8 cellular contexts compared by ENCODE assay signal in the genomic region with DNA sequence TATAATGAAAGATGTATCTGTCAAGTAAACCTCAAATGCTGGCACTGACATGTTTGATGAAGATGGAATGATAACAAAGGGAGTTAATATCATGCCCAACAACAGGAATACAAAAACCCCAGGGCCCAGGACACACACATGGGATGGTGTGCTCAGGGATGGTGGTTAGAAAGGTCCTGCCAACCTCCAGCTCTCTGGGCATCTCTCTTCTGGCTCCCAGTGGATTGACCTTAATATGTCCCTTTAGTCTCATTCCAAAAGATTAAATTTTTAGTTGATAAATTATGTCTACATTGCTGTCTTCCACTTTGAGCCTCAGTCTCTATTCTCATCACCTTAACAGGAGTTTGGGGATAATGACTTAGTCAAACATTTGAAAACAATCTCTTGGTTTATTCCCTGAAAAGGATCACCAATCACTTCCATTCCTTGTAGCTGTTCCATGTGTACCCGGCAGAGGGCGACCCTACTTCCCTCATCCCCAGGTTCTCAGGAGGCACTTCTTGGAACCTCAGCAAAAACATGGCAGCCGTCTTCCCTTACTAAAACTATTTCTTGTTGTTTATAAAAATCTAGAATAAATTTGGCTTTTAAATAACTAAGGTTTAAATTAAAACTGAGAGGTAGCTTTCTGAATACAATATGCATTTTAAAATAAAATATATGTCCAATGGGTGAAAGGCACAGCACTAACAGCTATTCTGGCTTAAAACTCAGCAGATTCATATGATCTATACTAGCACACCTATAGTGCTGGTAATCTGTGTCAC. TPM values are rescaled to one million over a fixed set of nuclear protein-coding genes. Genes with fewer than 3 reads are reported as not detected.
A peak's percentile ranks its signal among the peaks of the same experiment; 100 is the strongest.
DNase-seq lines count a peak whose midpoint lies in the region; ATAC-seq, FAIRE-seq and TF ChIP-seq lines count a peak whose summit lies in the region.

No MANE protein-coding gene starts in this region.

- H3K27ac Mint-ChIP-seq in CD4-positive, alpha-beta T cell, result no peak overlapping the region
- H3K27ac Mint-ChIP-seq in activated CD4-positive, alpha-beta T cell treated with anti-CD3 and anti-CD28 coated beads, Interleukin-2, amount 10 ng/mL, durations not matched to agents 24 days and 14 days, result no peak overlapping the region
- no peak overlapping the region for H3K27ac Mint-ChIP-seq in effector memory CD8-positive, alpha-beta T cell

- peak; percentile 74 for TF ChIP-seq CTCF in CD4-positive, alpha-beta T cell (IDR thresholded peaks at IDR 0.05)

- H3K4me3 ChIP-seq in mesendoderm (ENCODE audit: low read length), result no peak overlapping the region

- no peak overlapping the region for H2AK5ac ChIP-seq in mesendoderm (ENCODE audit: low read length)

- H3K4me3 Mint-ChIP-seq in CD4-positive, alpha-beta T cell, result no peak overlapping the region
- no peak overlapping the region for H3K4me3 Mint-ChIP-seq in activated CD4-positive, alpha-beta T cell treated with anti-CD3 and anti-CD28 coated beads, Interleukin-2, amount 10 ng/mL, durations not matched to agents 24 days and 14 days
- no peak overlapping the region for H3K4me3 Mint-ChIP-seq in effector memory CD8-positive, alpha-beta T cell

- H3K27me3 ChIP-seq in CD4-positive, alpha-beta T cell (ENCODE audit: control insufficient read depth, insufficient read depth, low read length), result no peaks in the 10 kb centered on the region
- H3K27me3 ChIP-seq in mesendoderm (ENCODE audit: insufficient read depth, low read length, poor library complexity), result no peaks in the 10 kb centered on the region

- H3K79me2 ChIP-seq in mesendoderm (ENCODE audit: control insufficient read depth, insufficient read depth, low read length), result no peaks in the 10 kb centered on the region

- no peak overlapping the region for H3K56ac ChIP-seq in mesendoderm (ENCODE audit: low read length)

- no peak overlapping the region for H2BK15ac ChIP-seq in mesendoderm (replicated peaks; ENCODE audit: low read depth)

- WGBS in mesendoderm (ENCODE audit: extremely low coverage, insufficient coverage, low lambda C conversion rate), result no CpG with 5 or more reads among the region's 3 CpGs

- no peaks in the 10 kb centered on the region for H3K4me1 ChIP-seq in mesendoderm (ENCODE audit: control insufficient read depth, low read depth, low read length)

- H2BK120ac ChIP-seq in mesendoderm (ENCODE audit: low read depth, low read length), result no peak overlapping the region

- DNase-seq in CD4-positive, alpha-beta T cell, result peak in 8 of 10 experiments; percentile 6 to 43 (median 27)
- DNase-seq in H54 (ENCODE audit: insufficient read length, low spot score) (peak; percentile 71), NCI-H345 treated with DMSO at 0.1 percent for 48 hours (lab: John Stamatoyannopoulos, UW; ENCODE audit: unreplicated experiment) (peak; percentile 23), mesendoderm (peak; percentile 72)
- DNase-seq in activated CD4-positive, alpha-beta T cell treated with anti-CD3 and anti-CD28 coated beads, Interleukin-2, amount 10 ng/mL, durations not matched to agents 24 days and 14 days, result peak; percentile 78
- DNase-seq in effector memory CD8-positive, alpha-beta T cell, result peak; percentile 13 to 24 (median 23)
- peak; percentile 8 for DNase-seq in stimulated activated naive CD4-positive, alpha-beta T cell treated with Interleukin-2 at 50 U/mL for 16 hours (lab: John Stamatoyannopoulos, UW)

- ATAC-seq in CD4-positive, alpha-beta T cell (ENCODE audit: poor library complexity), result peak; percentile 70
- peak; percentile 59 for ATAC-seq in effector memory CD8-positive, alpha-beta T cell (replicated peaks)
- no peak for ATAC-seq in GM19351 (IDR thresholded peaks at IDR 0.05; ENCODE audit: unreplicated experiment)

- FAIRE-seq in H54 (lab: Jason Lieb, UNC), result peak; percentile 64

- POLR2A ChIA-PET in CD4-positive, alpha-beta T cell (lab: Charles Lee), result interaction anchor here (0.7 to 1.8 kb wide), 4 partner anchors 29 to 33 kb away, joined by 3 to 7 read pairs (median 4); partner anchors contain the start of genes MCEE and MPHOSPH10

- no peak overlapping the region for H4K5ac ChIP-seq in mesendoderm (ENCODE audit: low read length)

- H2BK5ac ChIP-seq in mesendoderm (ENCODE audit: low read length), result no peak overlapping the region

- H3K18ac ChIP-seq in mesendoderm (ENCODE audit: low read length), result no peak overlapping the region

- CTCF ChIA-PET in CD4-positive, alpha-beta T cell (lab: Charles Lee), result interaction anchor here (0.7 to 1.7 kb wide), 12 partner anchors 9 to 77 kb away, joined by 3 to 9 read pairs (median 4); partner anchors contain the start of genes MPHOSPH10 and NAGK

- no peak for TF ChIP-seq POLR2A in H54 (IDR thresholded peaks at IDR 0.05; ENCODE audit: low read depth, low read length)

- H3K9ac ChIP-seq in mesendoderm (ENCODE audit: low read length), result no peak overlapping the region

- H3K9me3 ChIP-seq in CD4-positive, alpha-beta T cell (ENCODE audit: control insufficient read depth, low read length), result no peaks in the 10 kb centered on the region

- H3K27ac ChIP-seq in CD4-positive, alpha-beta T cell (ENCODE audit: low read depth, low read length), result no peak overlapping the region
- H3K27ac ChIP-seq in mesendoderm (ENCODE audit: low read depth, low read length), result no peak overlapping the region

- no peaks in the 10 kb centered on the region for H3K9me3 Mint-ChIP-seq in CD4-positive, alpha-beta T cell
- no peaks in the 10 kb centered on the region for H3K9me3 Mint-ChIP-seq in activated CD4-positive, alpha-beta T cell treated with anti-CD3 and anti-CD28 coated beads, Interleukin-2, amount 10 ng/mL, durations not matched to agents 24 days and 14 days
- no peaks in the 10 kb centered on the region for H3K9me3 Mint-ChIP-seq in effector memory CD8-positive, alpha-beta T cell

- no peaks in the 10 kb centered on the region for H3K36me3 ChIP-seq in mesendoderm (ENCODE audit: control insufficient read depth, insufficient read depth, low read length)

- no peaks in the 10 kb centered on the region for H3K36me3 Mint-ChIP-seq in CD4-positive, alpha-beta T cell (ENCODE audit: low read depth)
- H3K36me3 Mint-ChIP-seq in activated CD4-positive, alpha-beta T cell treated with anti-CD3 and anti-CD28 coated beads, Interleukin-2, amount 10 ng/mL, durations not matched to agents 24 days and 14 days (ENCODE audit: low read depth), result peaks cover under 1% of the 10 kb centered on the region
- H3K36me3 Mint-ChIP-seq in effector memory CD8-positive, alpha-beta T cell (ENCODE audit: insufficient read depth), result no peaks in the 10 kb centered on the region

- no peak overlapping the region for H3K4me2 ChIP-seq in mesendoderm (ENCODE audit: low read length)

- intact Hi-C loops in CD4-positive, alpha-beta T cell (cut with DNase I, micrococcal nuclease), result no loop called here
- intact Hi-C loops in activated CD4-positive, alpha-beta T cell treated with anti-CD3 and anti-CD28 coated beads, Interleukin-2, amount 10 ng/mL, durations not matched to agents 24 days and 14 days (cut with micrococcal nuclease), result no loop called here

- H4K8ac ChIP-seq in mesendoderm (ENCODE audit: low read depth, low read length), result no peak overlapping the region

- no peaks in the 10 kb centered on the region for H3K79me1 ChIP-seq in mesendoderm (ENCODE audit: low read length)

- no peak overlapping the region for H3K23ac ChIP-seq in mesendoderm (ENCODE audit: low read length)

- H3K4ac ChIP-seq in mesendoderm (ENCODE audit: low read depth, low read length), result no peak overlapping the region

- H3K27me3 Mint-ChIP-seq in CD4-positive, alpha-beta T cell, result peaks cover 8% of the 10 kb centered on the region
- H3K27me3 Mint-ChIP-seq in activated CD4-positive, alpha-beta T cell treated with anti-CD3 and anti-CD28 coated beads, Interleukin-2, amount 10 ng/mL, durations not matched to agents 24 days and 14 days, result peaks cover 10% of the 10 kb centered on the region
- H3K27me3 Mint-ChIP-seq in effector memory CD8-positive, alpha-beta T cell, result peaks cover 5 to 18% of the 10 kb centered on the region in 2 donors

- no peaks in the 10 kb centered on the region for H3K4me1 Mint-ChIP-seq in CD4-positive, alpha-beta T cell (ENCODE audit: low read depth)
- H3K4me1 Mint-ChIP-seq in activated CD4-positive, alpha-beta T cell treated with anti-CD3 and anti-CD28 coated beads, Interleukin-2, amount 10 ng/mL, durations not matched to agents 24 days and 14 days, result no peaks in the 10 kb centered on the region
- peaks cover 0 to 3% of the 10 kb centered on the region in 2 donors for H3K4me1 Mint-ChIP-seq in effector memory CD8-positive, alpha-beta T cell (ENCODE audit: low read depth in 2 of 2)

RNA-seq across cellular contexts. Expression of gene MCEE, which starts 29.6 kb away (rescaled TPM):
- 1 to 10 TPM; 4.3 to 8.0 TPM for total RNA-seq in CD4-positive, alpha-beta T cell
- 14.4 and 17.2 TPM in 2 replicates for total RNA-seq in activated CD4-positive, alpha-beta T cell treated with anti-CD3 and anti-CD28 coated beads, Interleukin-2, amount 10 ng/mL, durations not matched to agents 24 days and 14 days
- polyA plus RNA-seq in mesendoderm (2013, experiment 1 of 2), result 11.7 TPM
- 13.1 TPM for polyA plus RNA-seq in mesendoderm (2013, experiment 2 of 2)

RNA-seq across cellular contexts. Expression of gene MPHOSPH10, which starts 30.1 kb away (rescaled TPM):
- total RNA-seq in CD4-positive, alpha-beta T cell, result 10 to 100 TPM; 36.7 to 38.2 TPM
- total RNA-seq in activated CD4-positive, alpha-beta T cell treated with anti-CD3 and anti-CD28 coated beads, Interleukin-2, amount 10 ng/mL, durations not matched to agents 24 days and 14 days, result 69.4 and 74.5 TPM in 2 replicates
- polyA plus RNA-seq in mesendoderm (2013, experiment 1 of 2), result 68.9 TPM
- 69.7 TPM for polyA plus RNA-seq in mesendoderm (2013, experiment 2 of 2)

RNA-seq across cellular contexts. Expression of gene NAGK, which starts 31.9 kb away (rescaled TPM):
- total RNA-seq in CD4-positive, alpha-beta T cell, result 10 to 100 TPM; 62.3 to 73.3 TPM
- 55.9 and 67.1 TPM in 2 replicates for total RNA-seq in activated CD4-positive, alpha-beta T cell treated with anti-CD3 and anti-CD28 coated beads, Interleukin-2, amount 10 ng/mL, durations not matched to agents 24 days and 14 days
- 80.8 TPM for polyA plus RNA-seq in mesendoderm (2013, experiment 1 of 2)
- 78.9 TPM for polyA plus RNA-seq in mesendoderm (2013, experiment 2 of 2)

Comparison
In these comparisons a context has a peak if more than half of its experiments do, and no peak if none do; other contexts are left out.
1. DNase-seq: peak in every context shown above with its lines; median percentile 78 in activated CD4-positive, alpha-beta T cell treated with anti-CD3 and anti-CD28 coated beads, Interleukin-2, amount 10 ng/mL, durations not matched to agents 24 days and 14 days; 72 in mesendoderm; 71 in H54; 27 in CD4-positive, alpha-beta T cell; 23 in NCI-H345 treated with DMSO at 0.1 percent for 48 hours; 23 in effector memory CD8-positive, alpha-beta T cell; 8 in stimulated activated naive CD4-positive, alpha-beta T cell treated with Interleukin-2 at 50 U/mL for 16 hours.